8 cellular contexts compared by ENCODE assay signal in genomic region chr17:47650525-47651522, GRCh38. TPM values are rescaled to one million over a fixed set of nuclear protein-coding genes. Genes with fewer than 3 reads are reported as not detected.
DNase-seq lines count a peak whose midpoint lies in the region; ATAC-seq and TF ChIP-seq lines count a peak whose summit lies in the region.

No MANE protein-coding gene starts in this region.

- CTCF ChIA-PET in SK-N-SH (lab: Yijun Ruan, JAX): interaction anchor here (0.6 to 9.4 kb wide), 9 partner anchors 9 to 298 kb away, joined by 3 to 113 read pairs (median 4); no protein-coding TSS in a partner anchor

- no peaks in the 10 kb centered on the region for H3K27me3 ChIP-seq in SK-N-SH (ENCODE audit: insufficient read depth)

- 1% methylated on average over 17 of the region's 39 CpGs for WGBS in SK-N-SH (ENCODE audit: low lambda C conversion rate)

- DNase-seq in G401 (ENCODE audit: low spot score) (peak; percentile 95), HFF-Myc (ENCODE audit: extremely low read depth, low read depth) (peak; percentile 83), NCI-H1048 (lab: John Stamatoyannopoulos, UW) (peak; percentile 95), SK-N-SH (peak; percentile 98), glutamatergic neuron (peak; percentile 97), omental fat pad (ENCODE audit: low spot score) (peak; percentile 70)
- peak; percentile 94 to 96 for DNase-seq in activated naive CD4-positive, alpha-beta T cell treated with anti-CD3 and anti-CD28 coated beads, Interleukin-2, amount 50 U/mL, for 72 hours (ENCODE audit: low spot score in 2 of 2)

- peak; percentile 56 to 60 for ATAC-seq in activated naive CD4-positive, alpha-beta T cell treated with anti-CD3 and anti-CD28 coated beads, Interleukin-2, amount 50 U/mL, for 72 hours
- peak; percentile 79 for ATAC-seq in omental fat pad (ENCODE audit: low FRiP score)

- peaks cover 43 to 51% of the 10 kb centered on the region in 2 experiments for H3K36me3 ChIP-seq in SK-N-SH (replicated peaks in 1 of 2; ENCODE audit: control insufficient read depth in 1 of 2, insufficient read depth in 2 of 2, low read length in 1 of 2)

- POLR2A ChIA-PET in SK-N-SH (lab: Yijun Ruan, JAX): interaction anchor here (0.6 to 1.6 kb wide), 13 partner anchors 9 to 171 kb away, joined by 3 to 5 read pairs (median 3); partner anchors contain the start of gene OSBPL7

- peaks cover 10% of the 10 kb centered on the region for H3K27me3 Mint-ChIP-seq in glutamatergic neuron (ENCODE audit: unreplicated experiment)

- H3K4me3 ChIP-seq in HFF-Myc (replicated peaks; ENCODE audit: low read depth, low read length) (peak overlapping the region; percentile 81), SK-N-SH (ENCODE audit: low read depth in 2 of 2, low read length in 1 of 2) (peak overlapping the region; percentile 67 to 80)

- no peaks in the 10 kb centered on the region for H3K9me3 ChIP-seq in SK-N-SH

- H3K36me3 Mint-ChIP-seq in activated naive CD4-positive, alpha-beta T cell treated with anti-CD3 and anti-CD28 coated beads, Interleukin-2, amount 50 U/mL, for 72 hours: peaks cover 29 to 62% of the 10 kb centered on the region in 2 donors
- H3K36me3 Mint-ChIP-seq in glutamatergic neuron (ENCODE audit: unreplicated experiment): no peaks in the 10 kb centered on the region

- no peak for TF ChIP-seq EP300 in SK-N-SH (IDR thresholded peaks at IDR 0.05; ENCODE audit: borderline replicate concordance in 1 of 2, low read depth in 1 of 2, low read length in 1 of 2)

- peak overlapping the region; percentile 81 for H3K4me2 ChIP-seq in SK-N-SH

- H3K27ac Mint-ChIP-seq in activated naive CD4-positive, alpha-beta T cell treated with anti-CD3 and anti-CD28 coated beads, Interleukin-2, amount 50 U/mL, for 72 hours: peak overlapping the region; percentile 86 to 98
- H3K27ac Mint-ChIP-seq in glutamatergic neuron (ENCODE audit: unreplicated experiment): peak overlapping the region; percentile 79

- H2AFZ ChIP-seq in SK-N-SH (ENCODE audit: low read depth): 0 out of 2 replicates have a peak overlapping the region, but pooled peaks have one; percentile 38

- H3K79me2 ChIP-seq in SK-N-SH (ENCODE audit: insufficient read depth): peaks cover 65% of the 10 kb centered on the region

- H3K4me1 Mint-ChIP-seq in glutamatergic neuron (ENCODE audit: low read depth, unreplicated experiment): peaks cover 14% of the 10 kb centered on the region

- peak overlapping the region; percentile 77 for H3K9ac ChIP-seq in SK-N-SH

- H3F3A ChIP-seq in SK-N-SH (replicated peaks; ENCODE audit: insufficient read depth): peaks cover 12% of the 10 kb centered on the region

- H3K4me3 Mint-ChIP-seq in glutamatergic neuron (ENCODE audit: unreplicated experiment): peak overlapping the region; percentile 96

- H3K4me1 ChIP-seq in SK-N-SH (ENCODE audit: control insufficient read depth in 1 of 2, insufficient read depth in 2 of 2, low read depth in 1 of 2, low read length in 1 of 2): peaks cover 8 to 22% of the 10 kb centered on the region in 2 experiments

- no peaks in the 10 kb centered on the region for H3K9me2 ChIP-seq in SK-N-SH

- H3K9me3 Mint-ChIP-seq in activated naive CD4-positive, alpha-beta T cell treated with anti-CD3 and anti-CD28 coated beads, Interleukin-2, amount 50 U/mL, for 72 hours: no peaks in the 10 kb centered on the region
- peaks cover 2% of the 10 kb centered on the region for H3K9me3 Mint-ChIP-seq in glutamatergic neuron (ENCODE audit: unreplicated experiment)

- peak overlapping the region; percentile 64 to 89 for H3K27ac ChIP-seq in SK-N-SH (ENCODE audit: low read depth in 2 of 2, low read length in 1 of 2)
- peak overlapping the region; percentile 56 for H3K27ac ChIP-seq in temporal lobe (ENCODE audit: low read depth, low read length)

- TF ChIP-seq CTCF in HFF-Myc (IDR thresholded peaks at IDR 0.05; ENCODE audit: low read depth, low read length, missing control alignments) (no peak), SK-N-SH (IDR thresholded peaks at IDR 0.05) (no peak), glutamatergic neuron (IDR thresholded peaks at IDR 0.05; ENCODE audit: partially characterized antibody, unreplicated experiment) (no peak), omental fat pad (IDR thresholded peaks at IDR 0.05) (no peak)

- TF ChIP-seq RAD21 in SK-N-SH (IDR thresholded peaks at IDR 0.05; ENCODE audit: low read length): no peak

- H4K20me1 ChIP-seq in SK-N-SH (ENCODE audit: insufficient read depth): peaks cover 46% of the 10 kb centered on the region

- in situ Hi-C loops in G401 (cut with HindIII; ENCODE audit: low sequenced_read_pairs): no loop called here

TF ChIP-seq in SK-N-SH, 30 proteins besides CTCF, POLR2A, EP300 and RAD21 (continues in another document):
- TF ChIP-seq YY1 (IDR thresholded peaks at IDR 0.05; ENCODE audit: low read depth) (0 out of 2 replicates have a peak, but pooled peaks have one; percentile 45), SIN3A (IDR thresholded peaks at IDR 0.05; ENCODE audit: borderline replicate concordance, low read depth, low read length) (peak; percentile 87; the same call in 1 of the 2 replicates), GABPA (IDR thresholded peaks at IDR 0.05; ENCODE audit: low read depth) (peak; percentile 50), ELF1 (IDR thresholded peaks at IDR 0.05) (0 out of 2 replicates have a peak, but pooled peaks have one; percentile 26), IRF3 (IDR thresholded peaks at IDR 0.05; ENCODE audit: low read depth, low read length) (peak; percentile 69), REST (IDR thresholded peaks at IDR 0.05; ENCODE audit: low read depth, low read length) (0 out of 2 replicates have a peak, but pooled peaks have one; percentile 15)
- TF ChIP-seq, protein P1, sequence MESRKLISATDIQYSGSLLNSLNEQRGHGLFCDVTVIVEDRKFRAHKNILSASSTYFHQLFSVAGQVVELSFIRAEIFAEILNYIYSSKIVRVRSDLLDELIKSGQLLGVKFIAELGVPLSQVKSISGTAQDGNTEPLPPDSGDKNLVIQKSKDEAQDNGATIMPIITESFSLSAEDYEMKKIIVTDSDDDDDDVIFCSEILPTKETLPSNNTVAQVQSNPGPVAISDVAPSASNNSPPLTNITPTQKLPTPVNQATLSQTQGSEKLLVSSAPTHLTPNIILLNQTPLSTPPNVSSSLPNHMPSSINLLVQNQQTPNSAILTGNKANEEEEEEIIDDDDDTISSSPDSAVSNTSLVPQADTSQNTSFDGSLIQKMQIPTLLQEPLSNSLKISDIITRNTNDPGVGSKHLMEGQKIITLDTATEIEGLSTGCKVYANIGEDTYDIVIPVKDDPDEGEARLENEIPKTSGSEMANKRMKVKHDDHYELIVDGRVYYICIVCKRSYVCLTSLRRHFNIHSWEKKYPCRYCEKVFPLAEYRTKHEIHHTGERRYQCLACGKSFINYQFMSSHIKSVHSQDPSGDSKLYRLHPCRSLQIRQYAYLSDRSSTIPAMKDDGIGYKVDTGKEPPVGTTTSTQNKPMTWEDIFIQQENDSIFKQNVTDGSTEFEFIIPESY (IDR thresholded peaks at IDR 0.05; ENCODE audit: borderline replicate concordance, low read depth): no peak

RNA-seq across cellular contexts. Expression of gene KPNB1, which starts 1.1 kb away (rescaled TPM):
- 200 and 386 TPM in 2 replicates for total RNA-seq in G401 (2014; rRNA removed; shearing (Covaris generic))
- polyA plus RNA-seq in SK-N-SH (2012; rRNA removed): 89.5 and 142 TPM in 2 replicates
- 99.2 and 142 TPM in 2 replicates for polyA plus RNA-seq in SK-N-SH (2012; cell fraction: cytosol; rRNA removed)
- 142 and 235 TPM in 2 replicates for polyA plus RNA-seq in SK-N-SH (2012; cell fraction: nucleus; rRNA removed)
- total RNA-seq in activated naive CD4-positive, alpha-beta T cell treated with anti-CD3 and anti-CD28 coated beads, Interleukin-2, amount 50 U/mL, for 72 hours: 100 to 1,000 TPM; 560 to 601 TPM
- total RNA-seq in glutamatergic neuron (ENCODE audit: unreplicated experiment) (350 TPM), omental fat pad (100 to 1,000 TPM; 193 to 335 (median 207) TPM), temporal lobe (100 TPM)

RNA-seq across cellular contexts. Expression of gene TBKBP1, which starts 43.1 kb away (rescaled TPM):
- total RNA-seq in G401 (2014; rRNA removed; shearing (Covaris generic)): 18.9 and 32.5 TPM in 2 replicates
- polyA plus RNA-seq in SK-N-SH (2012; rRNA removed): 11.5 and 14.4 TPM in 2 replicates
- 7.3 and 10.0 TPM in 2 replicates for polyA plus RNA-seq in SK-N-SH (2012; cell fraction: cytosol; rRNA removed)
- polyA plus RNA-seq in SK-N-SH (2012; cell fraction: nucleus; rRNA removed): 83.8 and 86.9 TPM in 2 replicates
- total RNA-seq in activated naive CD4-positive, alpha-beta T cell treated with anti-CD3 and anti-CD28 coated beads, Interleukin-2, amount 50 U/mL, for 72 hours: 10 to 100 TPM; 15.4 to 21.4 TPM
- total RNA-seq in glutamatergic neuron (ENCODE audit: unreplicated experiment) (30.7 TPM), omental fat pad (10 to 100 TPM in 3 of 4 donors, 1 to 10 TPM in 1; 4.0 to 15.6 (median 10.5) TPM), temporal lobe (17.2 TPM)

Comparison
In these comparisons a context has a peak if more than half of its experiments do, and no peak if none do; other contexts are left out.
1. Peak in every context shown above with its lines: DNase-seq, ATAC-seq, H3K4me3 ChIP-seq and H3K27ac ChIP-seq.